In genomic region chr17:48908853-48909394, GRCh38 we compare ENCODE assay signal across 9 cellular contexts. TPM values are rescaled to one million over a fixed set of nuclear protein-coding genes. Genes with fewer than 3 reads are reported as not detected.
DNase-seq lines count a peak whose midpoint lies in the region; ATAC-seq and TF ChIP-seq lines count a peak whose summit lies in the region.
"Had no signal": no experiment of that assay in that cellular context is flagged by ENCODE, and none has a peak within 500 bp of the region (broad histone marks: within the 10 kb centered on the region; RNA-seq: fewer than 3 reads in every experiment).

No MANE protein-coding gene starts in this region.

- DNase-seq in HT-29 (ENCODE audit: low spot score) (peak; percentile 60), NT2/D1 (ENCODE audit: low read depth, low spot score) (peak; percentile 86), activated T-cell treated with anti-CD3 and anti-CD28 coated beads for 4 hours (peak; percentile 92), epithelial cell of proximal tubule (ENCODE audit: low read depth) (no peak)
- peak; percentile 98 for DNase-seq in stimulated activated CD8-positive, alpha-beta memory T cell treated with anti-CD3 and anti-CD28 coated beads, Interleukin-4, amount 100 ng/mL, for 48 hours

- peak overlapping the region; percentile 93 for H3K4me2 ChIP-seq in BLaER1

- H4K20me1 ChIP-seq in BLaER1, result peaks cover 49% of the 10 kb centered on the region

- H3K4me1 ChIP-seq in BLaER1 (peaks cover 33% of the 10 kb centered on the region), NT2/D1 (ENCODE audit: insufficient read depth, insufficient read length) (no peaks in the 10 kb centered on the region), mucosa of stomach (ENCODE audit: control insufficient read depth, insufficient read depth, low read length) (peaks cover 25% of the 10 kb centered on the region)

- peak overlapping the region; percentile 96 for H3K9ac ChIP-seq in BLaER1
- peak overlapping the region; percentile 96 for H3K9ac ChIP-seq in NT2/D1 (ENCODE audit: insufficient read length, low read depth)
- H3K9ac ChIP-seq in mucosa of stomach (ENCODE audit: low read length), result peak overlapping the region; percentile 79

- peak; percentile 39 for ATAC-seq in GM19455 (IDR thresholded peaks at IDR 0.05; ENCODE audit: unreplicated experiment)

- no peaks in the 10 kb centered on the region for H3K27me3 ChIP-seq in BLaER1
- H3K27me3 ChIP-seq in NT2/D1 (ENCODE audit: insufficient read depth, insufficient read length), result no peaks in the 10 kb centered on the region
- no peaks in the 10 kb centered on the region for H3K27me3 ChIP-seq in mucosa of stomach (ENCODE audit: control insufficient read depth, insufficient read depth, low read length)

- H3K9me3 ChIP-seq in BLaER1, result no peaks in the 10 kb centered on the region
- H3K9me3 ChIP-seq in NT2/D1 (ENCODE audit: insufficient read depth, low read length), result no peaks in the 10 kb centered on the region
- H3K9me3 ChIP-seq in mucosa of stomach (ENCODE audit: control insufficient read depth, low read length), result no peaks in the 10 kb centered on the region

- H3K36me3 ChIP-seq in BLaER1, result peaks cover 42% of the 10 kb centered on the region
- peaks cover 49% of the 10 kb centered on the region for H3K36me3 ChIP-seq in NT2/D1 (ENCODE audit: insufficient read depth, insufficient read length, low read length)
- H3K36me3 ChIP-seq in mucosa of stomach (ENCODE audit: control insufficient read depth, insufficient read depth, low read length), result peaks cover 3% of the 10 kb centered on the region

- peak overlapping the region; percentile 97 for H3K27ac ChIP-seq in BLaER1

- no peak for TF ChIP-seq CTCF in epithelial cell of proximal tubule (conservative IDR thresholded peaks at IDR 0.05; ENCODE audit: low read depth, low read length)

- H3K4me3 ChIP-seq in BLaER1 (peak overlapping the region; percentile 96), NT2/D1 (ENCODE audit: insufficient read length, low read depth) (peak overlapping the region; percentile 82), epithelial cell of proximal tubule (ENCODE audit: low read depth, low read length) (peak overlapping the region; percentile 68), mucosa of stomach (ENCODE audit: low read length) (peak overlapping the region; percentile 57)

RNA-seq across cellular contexts. Expression of gene UBE2Z, which starts 0.7 kb away (rescaled TPM):
- total RNA-seq in HT-29 (2014; rRNA removed; shearing (Covaris generic)), result 73.9 and 75.5 TPM in 2 replicates
- total RNA-seq in epithelial cell of proximal tubule, result 71.0 and 78.9 TPM in 2 replicates

RNA-seq across cellular contexts. Expression of gene ATP5MC1, which starts 16.3 kb away (rescaled TPM):
- total RNA-seq in HT-29 (2014; rRNA removed; shearing (Covaris generic)), result 179 and 187 TPM in 2 replicates
- 142 and 205 TPM in 2 replicates for total RNA-seq in epithelial cell of proximal tubule

RNA-seq across cellular contexts. Expression of gene SNF8, which starts 35.7 kb away (rescaled TPM):
- total RNA-seq in HT-29 (2014; rRNA removed; shearing (Covaris generic)), result 93.9 and 141 TPM in 2 replicates
- total RNA-seq in epithelial cell of proximal tubule, result 110 and 143 TPM in 2 replicates

RNA-seq across cellular contexts. Expression of gene GIP, which starts 59.5 kb away (rescaled TPM):
- not detected in 2 replicates for total RNA-seq in HT-29 (2014; rRNA removed; shearing (Covaris generic))
- total RNA-seq in epithelial cell of proximal tubule, result not detected in 2 replicates
- total RNA-seq: T-helper 2 cell treated with Interferon-gamma antibody and Interleukin-4, amounts not matched to agents 100 ng/mL and 5 ng/mL, for 36 hours had no signal
